1 cellular context compared by ENCODE assay signal in genomic region chr6:30914076-30914853, GRCh38.
TF ChIP-seq lines count a peak whose summit lies in the region.

VARS2 (plus strand) TSS chr6:30914238; CDS start chr6:30914837, 599 bp downstream.

TF ChIP-seq in GM12878, 131 proteins besides CTCF, POLR2A, EP300 and RAD21 (continued from another document and continues in another):
- TF ChIP-seq, protein P1, sequence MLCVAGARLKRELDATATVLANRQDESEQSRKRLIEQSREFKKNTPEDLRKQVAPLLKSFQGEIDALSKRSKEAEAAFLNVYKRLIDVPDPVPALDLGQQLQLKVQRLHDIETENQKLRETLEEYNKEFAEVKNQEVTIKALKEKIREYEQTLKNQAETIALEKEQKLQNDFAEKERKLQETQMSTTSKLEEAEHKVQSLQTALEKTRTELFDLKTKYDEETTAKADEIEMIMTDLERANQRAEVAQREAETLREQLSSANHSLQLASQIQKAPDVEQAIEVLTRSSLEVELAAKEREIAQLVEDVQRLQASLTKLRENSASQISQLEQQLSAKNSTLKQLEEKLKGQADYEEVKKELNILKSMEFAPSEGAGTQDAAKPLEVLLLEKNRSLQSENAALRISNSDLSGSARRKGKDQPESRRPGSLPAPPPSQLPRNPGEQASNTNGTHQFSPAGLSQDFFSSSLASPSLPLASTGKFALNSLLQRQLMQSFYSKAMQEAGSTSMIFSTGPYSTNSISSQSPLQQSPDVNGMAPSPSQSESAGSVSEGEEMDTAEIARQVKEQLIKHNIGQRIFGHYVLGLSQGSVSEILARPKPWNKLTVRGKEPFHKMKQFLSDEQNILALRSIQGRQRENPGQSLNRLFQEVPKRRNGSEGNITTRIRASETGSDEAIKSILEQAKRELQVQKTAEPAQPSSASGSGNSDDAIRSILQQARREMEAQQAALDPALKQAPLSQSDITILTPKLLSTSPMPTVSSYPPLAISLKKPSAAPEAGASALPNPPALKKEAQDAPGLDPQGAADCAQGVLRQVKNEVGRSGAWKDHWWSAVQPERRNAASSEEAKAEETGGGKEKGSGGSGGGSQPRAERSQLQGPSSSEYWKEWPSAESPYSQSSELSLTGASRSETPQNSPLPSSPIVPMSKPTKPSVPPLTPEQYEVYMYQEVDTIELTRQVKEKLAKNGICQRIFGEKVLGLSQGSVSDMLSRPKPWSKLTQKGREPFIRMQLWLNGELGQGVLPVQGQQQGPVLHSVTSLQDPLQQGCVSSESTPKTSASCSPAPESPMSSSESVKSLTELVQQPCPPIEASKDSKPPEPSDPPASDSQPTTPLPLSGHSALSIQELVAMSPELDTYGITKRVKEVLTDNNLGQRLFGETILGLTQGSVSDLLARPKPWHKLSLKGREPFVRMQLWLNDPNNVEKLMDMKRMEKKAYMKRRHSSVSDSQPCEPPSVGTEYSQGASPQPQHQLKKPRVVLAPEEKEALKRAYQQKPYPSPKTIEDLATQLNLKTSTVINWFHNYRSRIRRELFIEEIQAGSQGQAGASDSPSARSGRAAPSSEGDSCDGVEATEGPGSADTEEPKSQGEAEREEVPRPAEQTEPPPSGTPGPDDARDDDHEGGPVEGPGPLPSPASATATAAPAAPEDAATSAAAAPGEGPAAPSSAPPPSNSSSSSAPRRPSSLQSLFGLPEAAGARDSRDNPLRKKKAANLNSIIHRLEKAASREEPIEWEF (IDR thresholded peaks at IDR 0.05; ENCODE audit: insufficient replicate concordance, low read depth, low read length) = no peak
- TF ChIP-seq STAT3 (IDR thresholded peaks at IDR 0.05; ENCODE audit: low read depth, low read length) = no peak
- no peak for TF ChIP-seq CBX5 (IDR thresholded peaks at IDR 0.05; ENCODE audit: low read depth)
- no peak for TF ChIP-seq RAD51 (IDR thresholded peaks at IDR 0.05)
- TF ChIP-seq ASH2L (IDR thresholded peaks at IDR 0.05; ENCODE audit: borderline replicate concordance, low read depth) = no peak
- TF ChIP-seq MEF2A (IDR thresholded peaks at IDR 0.05; ENCODE audit: insufficient read depth, low read depth, low read length) = no peak
- no peak for TF ChIP-seq YY1 (IDR thresholded peaks at IDR 0.05; ENCODE audit: low read depth, low read length)
- no peak for TF ChIP-seq FOXM1 (IDR thresholded peaks at IDR 0.05; ENCODE audit: low read depth, low read length)
- TF ChIP-seq, protein P2, sequence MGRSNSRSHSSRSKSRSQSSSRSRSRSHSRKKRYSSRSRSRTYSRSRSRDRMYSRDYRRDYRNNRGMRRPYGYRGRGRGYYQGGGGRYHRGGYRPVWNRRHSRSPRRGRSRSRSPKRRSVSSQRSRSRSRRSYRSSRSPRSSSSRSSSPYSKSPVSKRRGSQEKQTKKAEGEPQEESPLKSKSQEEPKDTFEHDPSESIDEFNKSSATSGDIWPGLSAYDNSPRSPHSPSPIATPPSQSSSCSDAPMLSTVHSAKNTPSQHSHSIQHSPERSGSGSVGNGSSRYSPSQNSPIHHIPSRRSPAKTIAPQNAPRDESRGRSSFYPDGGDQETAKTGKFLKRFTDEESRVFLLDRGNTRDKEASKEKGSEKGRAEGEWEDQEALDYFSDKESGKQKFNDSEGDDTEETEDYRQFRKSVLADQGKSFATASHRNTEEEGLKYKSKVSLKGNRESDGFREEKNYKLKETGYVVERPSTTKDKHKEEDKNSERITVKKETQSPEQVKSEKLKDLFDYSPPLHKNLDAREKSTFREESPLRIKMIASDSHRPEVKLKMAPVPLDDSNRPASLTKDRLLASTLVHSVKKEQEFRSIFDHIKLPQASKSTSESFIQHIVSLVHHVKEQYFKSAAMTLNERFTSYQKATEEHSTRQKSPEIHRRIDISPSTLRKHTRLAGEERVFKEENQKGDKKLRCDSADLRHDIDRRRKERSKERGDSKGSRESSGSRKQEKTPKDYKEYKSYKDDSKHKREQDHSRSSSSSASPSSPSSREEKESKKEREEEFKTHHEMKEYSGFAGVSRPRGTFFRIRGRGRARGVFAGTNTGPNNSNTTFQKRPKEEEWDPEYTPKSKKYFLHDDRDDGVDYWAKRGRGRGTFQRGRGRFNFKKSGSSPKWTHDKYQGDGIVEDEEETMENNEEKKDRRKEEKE (IDR thresholded peaks at IDR 0.05) = no peak
- TF ChIP-seq CHD1 (IDR thresholded peaks at IDR 0.05; ENCODE audit: low read depth, low read length) = 0 out of 2 replicates have a peak, but pooled peaks have one; percentile 50
- no peak for TF ChIP-seq RBBP5 (conservative IDR thresholded peaks at IDR 0.05)
- TF ChIP-seq IRF3 (IDR thresholded peaks at IDR 0.05) = no peak
- TF ChIP-seq ETV6 (conservative IDR thresholded peaks at IDR 0.05 in 1 of 2, IDR thresholded peaks at IDR 0.05 in 1 of 2; ENCODE audit: borderline replicate concordance in 1 of 2, low read depth in 1 of 2) = no peak
- no peak for TF ChIP-seq SREBF1 (IDR thresholded peaks at IDR 0.05; ENCODE audit: low read length)
- TF ChIP-seq, protein P3, sequence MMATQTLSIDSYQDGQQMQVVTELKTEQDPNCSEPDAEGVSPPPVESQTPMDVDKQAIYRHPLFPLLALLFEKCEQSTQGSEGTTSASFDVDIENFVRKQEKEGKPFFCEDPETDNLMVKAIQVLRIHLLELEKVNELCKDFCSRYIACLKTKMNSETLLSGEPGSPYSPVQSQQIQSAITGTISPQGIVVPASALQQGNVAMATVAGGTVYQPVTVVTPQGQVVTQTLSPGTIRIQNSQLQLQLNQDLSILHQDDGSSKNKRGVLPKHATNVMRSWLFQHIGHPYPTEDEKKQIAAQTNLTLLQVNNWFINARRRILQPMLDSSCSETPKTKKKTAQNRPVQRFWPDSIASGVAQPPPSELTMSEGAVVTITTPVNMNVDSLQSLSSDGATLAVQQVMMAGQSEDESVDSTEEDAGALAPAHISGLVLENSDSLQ (IDR thresholded peaks at IDR 0.05) = no peak
- TF ChIP-seq, protein P4, sequence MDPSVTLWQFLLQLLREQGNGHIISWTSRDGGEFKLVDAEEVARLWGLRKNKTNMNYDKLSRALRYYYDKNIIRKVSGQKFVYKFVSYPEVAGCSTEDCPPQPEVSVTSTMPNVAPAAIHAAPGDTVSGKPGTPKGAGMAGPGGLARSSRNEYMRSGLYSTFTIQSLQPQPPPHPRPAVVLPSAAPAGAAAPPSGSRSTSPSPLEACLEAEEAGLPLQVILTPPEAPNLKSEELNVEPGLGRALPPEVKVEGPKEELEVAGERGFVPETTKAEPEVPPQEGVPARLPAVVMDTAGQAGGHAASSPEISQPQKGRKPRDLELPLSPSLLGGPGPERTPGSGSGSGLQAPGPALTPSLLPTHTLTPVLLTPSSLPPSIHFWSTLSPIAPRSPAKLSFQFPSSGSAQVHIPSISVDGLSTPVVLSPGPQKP (IDR thresholded peaks at IDR 0.05; ENCODE audit: low read depth, low read length) = no peak
- TF ChIP-seq SUZ12 (IDR thresholded peaks at IDR 0.05; ENCODE audit: unreplicated experiment) = no peak
- no peak for TF ChIP-seq BCL11A (IDR thresholded peaks at IDR 0.05; ENCODE audit: low read depth, low read length)
- no peak for TF ChIP-seq PAX5 (IDR thresholded peaks at IDR 0.05; ENCODE audit: borderline replicate concordance, low read depth, low read length)
- no peak for TF ChIP-seq KAT2A (conservative IDR thresholded peaks at IDR 0.05; ENCODE audit: control insufficient read depth, low read depth, low read length)
- no peak for TF ChIP-seq NR2C2 (IDR thresholded peaks at IDR 0.05; ENCODE audit: borderline replicate concordance, control insufficient read depth, insufficient read length, low read depth)
- no peak; the same call in 1 of the 2 replicates for TF ChIP-seq SIN3A (IDR thresholded peaks at IDR 0.05; ENCODE audit: low read depth, low read length)
- no peak for TF ChIP-seq IRF4 (IDR thresholded peaks at IDR 0.05; ENCODE audit: low read depth, low read length)
- no peak for TF ChIP-seq USF1 (IDR thresholded peaks at IDR 0.05; ENCODE audit: borderline replicate concordance, extremely low read length, insufficient read depth, low read depth, low read length)
- TF ChIP-seq TCF12 (IDR thresholded peaks at IDR 0.05; ENCODE audit: low read depth, low read length) = no peak
- peak; percentile 56; the same call in 1 of the 2 replicates for TF ChIP-seq TAF1 (IDR thresholded peaks at IDR 0.05; ENCODE audit: borderline replicate concordance, low read depth, low read length)
- TF ChIP-seq NFXL1 (IDR thresholded peaks at IDR 0.05; ENCODE audit: borderline replicate concordance) = no peak
- TF ChIP-seq BMI1 (IDR thresholded peaks at IDR 0.05; ENCODE audit: borderline replicate concordance) = no peak
- TF ChIP-seq RFX5 (IDR thresholded peaks at IDR 0.05; ENCODE audit: low read depth, low read length) = no peak
- no peak for TF ChIP-seq SMARCA5 (IDR thresholded peaks at IDR 0.05)
- 0 out of 2 replicates have a peak, but pooled peaks have one; percentile 33 for TF ChIP-seq TCF3 (IDR thresholded peaks at IDR 0.05; ENCODE audit: borderline replicate concordance, insufficient read depth, low read depth, low read length)
- no peak for TF ChIP-seq JUND (IDR thresholded peaks at IDR 0.05; ENCODE audit: low read depth, low read length)
- TF ChIP-seq CHD2 (IDR thresholded peaks at IDR 0.05; ENCODE audit: borderline replicate concordance, low read depth, low read length) = no peak
- TF ChIP-seq, protein P5, sequence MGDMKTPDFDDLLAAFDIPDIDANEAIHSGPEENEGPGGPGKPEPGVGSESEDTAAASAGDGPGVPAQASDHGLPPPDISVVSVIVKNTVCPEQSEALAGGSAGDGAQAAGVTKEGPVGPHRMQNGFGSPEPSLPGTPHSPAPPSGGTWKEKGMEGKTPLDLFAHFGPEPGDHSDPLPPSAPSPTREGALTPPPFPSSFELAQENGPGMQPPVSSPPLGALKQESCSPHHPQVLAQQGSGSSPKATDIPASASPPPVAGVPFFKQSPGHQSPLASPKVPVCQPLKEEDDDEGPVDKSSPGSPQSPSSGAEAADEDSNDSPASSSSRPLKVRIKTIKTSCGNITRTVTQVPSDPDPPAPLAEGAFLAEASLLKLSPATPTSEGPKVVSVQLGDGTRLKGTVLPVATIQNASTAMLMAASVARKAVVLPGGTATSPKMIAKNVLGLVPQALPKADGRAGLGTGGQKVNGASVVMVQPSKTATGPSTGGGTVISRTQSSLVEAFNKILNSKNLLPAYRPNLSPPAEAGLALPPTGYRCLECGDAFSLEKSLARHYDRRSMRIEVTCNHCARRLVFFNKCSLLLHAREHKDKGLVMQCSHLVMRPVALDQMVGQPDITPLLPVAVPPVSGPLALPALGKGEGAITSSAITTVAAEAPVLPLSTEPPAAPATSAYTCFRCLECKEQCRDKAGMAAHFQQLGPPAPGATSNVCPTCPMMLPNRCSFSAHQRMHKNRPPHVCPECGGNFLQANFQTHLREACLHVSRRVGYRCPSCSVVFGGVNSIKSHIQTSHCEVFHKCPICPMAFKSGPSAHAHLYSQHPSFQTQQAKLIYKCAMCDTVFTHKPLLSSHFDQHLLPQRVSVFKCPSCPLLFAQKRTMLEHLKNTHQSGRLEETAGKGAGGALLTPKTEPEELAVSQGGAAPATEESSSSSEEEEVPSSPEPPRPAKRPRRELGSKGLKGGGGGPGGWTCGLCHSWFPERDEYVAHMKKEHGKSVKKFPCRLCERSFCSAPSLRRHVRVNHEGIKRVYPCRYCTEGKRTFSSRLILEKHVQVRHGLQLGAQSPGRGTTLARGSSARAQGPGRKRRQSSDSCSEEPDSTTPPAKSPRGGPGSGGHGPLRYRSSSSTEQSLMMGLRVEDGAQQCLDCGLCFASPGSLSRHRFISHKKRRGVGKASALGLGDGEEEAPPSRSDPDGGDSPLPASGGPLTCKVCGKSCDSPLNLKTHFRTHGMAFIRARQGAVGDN (IDR thresholded peaks at IDR 0.05) = peak; percentile 74; the same call in 1 of the 2 replicates
- TF ChIP-seq EED (IDR thresholded peaks at IDR 0.05; ENCODE audit: low read depth) = no peak
- no peak for TF ChIP-seq YBX1 (IDR thresholded peaks at IDR 0.05)
- TF ChIP-seq PAX8 (IDR thresholded peaks at IDR 0.05) = no peak
- TF ChIP-seq SPI1 (IDR thresholded peaks at IDR 0.05; ENCODE audit: borderline replicate concordance, insufficient read depth, low read depth, low read length) = no peak
- TF ChIP-seq, protein P6, sequence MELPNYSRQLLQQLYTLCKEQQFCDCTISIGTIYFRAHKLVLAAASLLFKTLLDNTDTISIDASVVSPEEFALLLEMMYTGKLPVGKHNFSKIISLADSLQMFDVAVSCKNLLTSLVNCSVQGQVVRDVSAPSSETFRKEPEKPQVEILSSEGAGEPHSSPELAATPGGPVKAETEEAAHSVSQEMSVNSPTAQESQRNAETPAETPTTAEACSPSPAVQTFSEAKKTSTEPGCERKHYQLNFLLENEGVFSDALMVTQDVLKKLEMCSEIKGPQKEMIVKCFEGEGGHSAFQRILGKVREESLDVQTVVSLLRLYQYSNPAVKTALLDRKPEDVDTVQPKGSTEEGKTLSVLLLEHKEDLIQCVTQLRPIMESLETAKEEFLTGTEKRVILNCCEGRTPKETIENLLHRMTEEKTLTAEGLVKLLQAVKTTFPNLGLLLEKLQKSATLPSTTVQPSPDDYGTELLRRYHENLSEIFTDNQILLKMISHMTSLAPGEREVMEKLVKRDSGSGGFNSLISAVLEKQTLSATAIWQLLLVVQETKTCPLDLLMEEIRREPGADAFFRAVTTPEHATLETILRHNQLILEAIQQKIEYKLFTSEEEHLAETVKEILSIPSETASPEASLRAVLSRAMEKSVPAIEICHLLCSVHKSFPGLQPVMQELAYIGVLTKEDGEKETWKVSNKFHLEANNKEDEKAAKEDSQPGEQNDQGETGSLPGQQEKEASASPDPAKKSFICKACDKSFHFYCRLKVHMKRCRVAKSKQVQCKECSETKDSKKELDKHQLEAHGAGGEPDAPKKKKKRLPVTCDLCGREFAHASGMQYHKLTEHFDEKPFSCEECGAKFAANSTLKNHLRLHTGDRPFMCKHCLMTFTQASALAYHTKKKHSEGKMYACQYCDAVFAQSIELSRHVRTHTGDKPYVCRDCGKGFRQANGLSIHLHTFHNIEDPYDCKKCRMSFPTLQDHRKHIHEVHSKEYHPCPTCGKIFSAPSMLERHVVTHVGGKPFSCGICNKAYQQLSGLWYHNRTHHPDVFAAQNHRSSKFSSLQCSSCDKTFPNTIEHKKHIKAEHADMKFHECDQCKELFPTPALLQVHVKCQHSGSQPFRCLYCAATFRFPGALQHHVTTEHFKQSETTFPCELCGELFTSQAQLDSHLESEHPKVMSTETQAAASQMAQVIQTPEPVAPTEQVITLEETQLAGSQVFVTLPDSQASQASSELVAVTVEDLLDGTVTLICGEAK (IDR thresholded peaks at IDR 0.05; ENCODE audit: borderline replicate concordance) = peak; percentile 78
- TF ChIP-seq CREM (IDR thresholded peaks at IDR 0.05; ENCODE audit: low read depth) = no peak
